In genomic region chr5:163437011-163437308, GRCh38 we compare ENCODE assay signal across 8 cellular contexts. TPM values are rescaled to one million over a fixed set of nuclear protein-coding genes. Genes with fewer than 3 reads are reported as not detected.
DNase-seq lines count a peak whose midpoint lies in the region; ATAC-seq and TF ChIP-seq lines count a peak whose summit lies in the region.

No MANE protein-coding gene starts in this region.

- H3K4me2 ChIP-seq in OCI-LY1 (ENCODE audit: low read length) (peak overlapping the region; percentile 63), neural progenitor cell (peak overlapping the region; percentile 75)

- H3K36me3 ChIP-seq in OCI-LY1 (ENCODE audit: insufficient read depth, low read length) (peaks cover 23% of the 10 kb centered on the region), ectodermal cell (ENCODE audit: control insufficient read depth, insufficient read depth, low read length) (peaks cover 11% of the 10 kb centered on the region), neural progenitor cell (peaks cover 16% of the 10 kb centered on the region)

- H3K4me1 Mint-ChIP-seq in CD14-positive monocyte (peaks cover 27% of the 10 kb centered on the region), neural progenitor cell (peaks cover 40% of the 10 kb centered on the region)

- peak overlapping the region; percentile 82 for H2AFZ ChIP-seq in OCI-LY1 (ENCODE audit: low read length)
- H2AFZ ChIP-seq in neural progenitor cell (replicated peaks), result peak overlapping the region; percentile 7

- intact Hi-C loops in CD14-positive monocyte (cut with micrococcal nuclease), result loop anchor here in 1 of 2 donors (2.0 kb wide), 2 partner anchors 24 to 68 kb away; partner anchors contain the start of genes HMMR, MAT2B and NUDCD2

- H3K9me3 ChIP-seq in OCI-LY1 (ENCODE audit: low read length) (no peaks in the 10 kb centered on the region), ectodermal cell (ENCODE audit: control insufficient read depth, low read length) (no peaks in the 10 kb centered on the region), neural progenitor cell (ENCODE audit: low read depth) (no peaks in the 10 kb centered on the region)

- peaks cover 6 to 8% of the 10 kb centered on the region in 2 donors for H3K36me3 Mint-ChIP-seq in CD14-positive monocyte
- peaks cover 11% of the 10 kb centered on the region for H3K36me3 Mint-ChIP-seq in neural progenitor cell

- ATAC-seq in GM21423 (IDR thresholded peaks at IDR 0.05; ENCODE audit: unreplicated experiment) (no peak), GM18868 (IDR thresholded peaks at IDR 0.05; ENCODE audit: unreplicated experiment) (no peak)

- H3K9me2 ChIP-seq in OCI-LY1 (ENCODE audit: low read depth, low read length), result no peaks in the 10 kb centered on the region

- H3K27me3 Mint-ChIP-seq in CD14-positive monocyte (ENCODE audit: low read depth in 3 of 3) (no peaks in the 10 kb centered on the region), neural progenitor cell (ENCODE audit: insufficient read depth, low read depth) (no peaks in the 10 kb centered on the region)

- TF ChIP-seq CTCF in CD14-positive monocyte (IDR thresholded peaks at IDR 0.05) (no peak), OCI-LY1 (IDR thresholded peaks at IDR 0.05; ENCODE audit: low read length) (no peak), neural progenitor cell (IDR thresholded peaks at IDR 0.05) (no peak)

- H4K20me1 ChIP-seq in OCI-LY1 (ENCODE audit: insufficient read depth, low read length), result no peaks in the 10 kb centered on the region
- H4K20me1 ChIP-seq in neural progenitor cell (ENCODE audit: low read depth), result peaks cover 37% of the 10 kb centered on the region

- H3F3A ChIP-seq in OCI-LY1 (ENCODE audit: insufficient read depth, low read length) (no peaks in the 10 kb centered on the region), neural progenitor cell (ENCODE audit: low read depth) (peaks cover 16% of the 10 kb centered on the region)

- peak overlapping the region; percentile 76 to 92 (median 89) for H3K27ac Mint-ChIP-seq in CD14-positive monocyte
- H3K27ac Mint-ChIP-seq in neural progenitor cell, result peak overlapping the region; percentile 92

- H3K79me2 ChIP-seq in OCI-LY1 (ENCODE audit: insufficient read depth, low read length) (peaks cover 15% of the 10 kb centered on the region), neural progenitor cell (ENCODE audit: low read depth) (peaks cover 50% of the 10 kb centered on the region)

- H3K27me3 ChIP-seq in OCI-LY1 (ENCODE audit: insufficient read depth, low read length) (no peaks in the 10 kb centered on the region), ectodermal cell (ENCODE audit: control insufficient read depth, insufficient read depth, low read length, poor library complexity, severe bottlenecking) (no peaks in the 10 kb centered on the region), neural progenitor cell (no peaks in the 10 kb centered on the region)

- H3K9ac ChIP-seq in OCI-LY1 (ENCODE audit: low read length) (peak overlapping the region; percentile 46), neural progenitor cell (no peak overlapping the region)

- WGBS in ectodermal cell, 2 experiments, result 0 to 7% methylated on average over 5 to 6 of the region's 6 CpGs

- H3K4me3 Mint-ChIP-seq in CD14-positive monocyte (peak overlapping the region; percentile 85 to 91), neural progenitor cell (peak overlapping the region; percentile 95)

- H3K27ac ChIP-seq in OCI-LY1 (ENCODE audit: low read depth, low read length, poor library complexity, severe bottlenecking), result no peak overlapping the region
- H3K27ac ChIP-seq in ectodermal cell (ENCODE audit: insufficient read depth, low read depth, low read length, poor library complexity, severe bottlenecking), result no peak overlapping the region
- peak overlapping the region; percentile 70 for H3K27ac ChIP-seq in neural progenitor cell

- DNase-seq in CD14-positive monocyte (ENCODE audit: low spot score) (no peak), neural progenitor cell (ENCODE audit: low spot score) (no peak), SKM-1 (lab: John Stamatoyannopoulos, UW; ENCODE audit: unreplicated experiment) (no peak)
- no peak for DNase-seq in effector CD8-positive, alpha-beta T cell (lab: John Stamatoyannopoulos, UW)

- H3K4me1 ChIP-seq in OCI-LY1 (ENCODE audit: insufficient read depth, low read length, severe bottlenecking) (peaks cover 32% of the 10 kb centered on the region), ectodermal cell (ENCODE audit: control insufficient read depth, insufficient read depth, low read length) (peaks cover 9% of the 10 kb centered on the region), neural progenitor cell (peaks cover 44% of the 10 kb centered on the region)

- H3K9me3 Mint-ChIP-seq in CD14-positive monocyte (no peaks in the 10 kb centered on the region), neural progenitor cell (no peaks in the 10 kb centered on the region)

- H3K4me3 ChIP-seq in OCI-LY1 (ENCODE audit: low read depth, low read length, poor library complexity, severe bottlenecking), result peak overlapping the region; percentile 89
- peak overlapping the region; percentile 13 for H3K4me3 ChIP-seq in ectodermal cell (ENCODE audit: insufficient read depth, low read depth, low read length)
- peak overlapping the region; percentile 47 for H3K4me3 ChIP-seq in neural progenitor cell

RNA-seq across cellular contexts. Expression of gene CCNG1, which starts 0.4 kb away (rescaled TPM):
- polyA plus RNA-seq in CD14-positive monocyte, result 10 to 100 TPM; 46.0 to 48.9 TPM
- 406 TPM for polyA plus RNA-seq in ectodermal cell (2013, experiment 1 of 4)
- polyA plus RNA-seq in ectodermal cell (2013, experiment 2 of 4), result 467 TPM
- polyA plus RNA-seq in ectodermal cell (2013, experiment 3 of 4), result 399 TPM
- polyA plus RNA-seq in ectodermal cell (2013, experiment 4 of 4), result 426 TPM
- 593 and 933 TPM in 2 replicates for total RNA-seq in neural progenitor cell (ENCODE audit: low replicate concordance)

RNA-seq across cellular contexts. Expression of gene NUDCD2, which starts 22.9 kb away (rescaled TPM):
- polyA plus RNA-seq in CD14-positive monocyte, result 10 to 100 TPM; 22.0 to 23.6 TPM
- polyA plus RNA-seq in ectodermal cell (2013, experiment 1 of 4), result 58.5 TPM
- polyA plus RNA-seq in ectodermal cell (2013, experiment 2 of 4), result 50.3 TPM
- polyA plus RNA-seq in ectodermal cell (2013, experiment 3 of 4), result 40.3 TPM
- polyA plus RNA-seq in ectodermal cell (2013, experiment 4 of 4), result 49.6 TPM
- 30.0 and 68.2 TPM in 2 replicates for total RNA-seq in neural progenitor cell (ENCODE audit: low replicate concordance)

RNA-seq across cellular contexts. Expression of gene HMMR, which starts 23.5 kb away (rescaled TPM):
- under 1 TPM in 1 of 2 donors, not detected in 1; 0.29 TPM for polyA plus RNA-seq in CD14-positive monocyte
- polyA plus RNA-seq in ectodermal cell (2013, experiment 1 of 4), result 65.2 TPM
- 54.4 TPM for polyA plus RNA-seq in ectodermal cell (2013, experiment 2 of 4)
- polyA plus RNA-seq in ectodermal cell (2013, experiment 3 of 4), result 72.1 TPM
- 68.2 TPM for polyA plus RNA-seq in ectodermal cell (2013, experiment 4 of 4)
- 144 and 225 TPM in 2 replicates for total RNA-seq in neural progenitor cell (ENCODE audit: low replicate concordance)

Comparison
In these comparisons a context has a peak if more than half of its experiments do, and no peak if none do; other contexts are left out.
1. H3K4me3 ChIP-seq: peak in every context shown above with its lines; median percentile 89 in OCI-LY1; 47 in neural progenitor cell; 13 in ectodermal cell.